ENCODE assay signal across 26 cellular contexts in genomic region chr11:125944350-125945010, GRCh38. TPM values are rescaled to one million over a fixed set of nuclear protein-coding genes. Genes with fewer than 3 reads are reported as not detected.
DNase-seq lines count a peak whose midpoint lies in the region; ATAC-seq and TF ChIP-seq lines count a peak whose summit lies in the region.
"Had no signal": no experiment of that assay in that cellular context is flagged by ENCODE, and none has a peak within 500 bp of the region (broad histone marks: within the 10 kb centered on the region; RNA-seq: fewer than 3 reads in every experiment).

No MANE protein-coding gene starts in this region.

- no peak overlapping the region for H3K4me3 Mint-ChIP-seq in WTC11
- H3K4me3 Mint-ChIP-seq in neural crest cell = no peak overlapping the region
- H3K4me3 Mint-ChIP-seq: CD4-positive, alpha-beta memory T cell; H9; IgD-negative memory B cell had no signal

- no peaks in the 10 kb centered on the region for H3K36me3 ChIP-seq in uterus
- H3K36me3 ChIP-seq: Peyer's patch had no signal

- H3K36me3 Mint-ChIP-seq in WTC11 (no peaks in the 10 kb centered on the region), neural crest cell (ENCODE audit: low read depth) (no peaks in the 10 kb centered on the region)
- H3K36me3 Mint-ChIP-seq: CD4-positive, alpha-beta memory T cell; IgD-negative memory B cell had no signal

- H3K4me1 ChIP-seq in uterus = no peaks in the 10 kb centered on the region
- H3K4me1 ChIP-seq: Peyer's patch had no signal

- H3K9me3 Mint-ChIP-seq in WTC11 (no peaks in the 10 kb centered on the region), neural crest cell (no peaks in the 10 kb centered on the region)
- H3K9me3 Mint-ChIP-seq: CD4-positive, alpha-beta memory T cell; H9; IgD-negative memory B cell had no signal

- POLR2A ChIA-PET in WTC11 (lab: Charles Lee) = interaction anchor here (1.2 kb wide), 1 partner anchor 249 kb away, joined by 3 read pairs; no protein-coding TSS in a partner anchor

- no peak for TF ChIP-seq POLR2A in uterus (IDR thresholded peaks at IDR 0.05)

- H3K27ac ChIP-seq in coronary artery (no peak overlapping the region), uterus (no peak overlapping the region)
- H3K27ac ChIP-seq: GM23248, Peyer's patch, SK-N-MC had no signal

- H3K27me3 ChIP-seq in uterus = no peaks in the 10 kb centered on the region
- H3K27me3 ChIP-seq: Peyer's patch had no signal

- H3K27ac Mint-ChIP-seq in WTC11 (peak overlapping the region; percentile 34; the same call in 1 of the 2 replicates), neural crest cell (ENCODE audit: unreplicated experiment) (peak overlapping the region; percentile 22)
- H3K27ac Mint-ChIP-seq: CD4-positive, alpha-beta memory T cell had no signal

- H3K9me3 ChIP-seq in uterus = no peaks in the 10 kb centered on the region
- H3K9me3 ChIP-seq: Peyer's patch had no signal

- CTCF ChIA-PET in WTC11 (lab: Charles Lee) = interaction anchor here (1.1 to 2.8 kb wide), 2 partner anchors 12 to 117 kb away, joined by 4 to 9 read pairs; no protein-coding TSS in a partner anchor

- H3K4me1 Mint-ChIP-seq in WTC11 (peaks cover 18% of the 10 kb centered on the region), neural crest cell (peaks cover 6% of the 10 kb centered on the region)

- no peaks in the 10 kb centered on the region; the same call in 1 of the 2 replicates for H3K27me3 Mint-ChIP-seq in WTC11 (ENCODE audit: low read depth)
- H3K27me3 Mint-ChIP-seq in neural crest cell (ENCODE audit: low read depth) = peaks cover 25% of the 10 kb centered on the region

- ATAC-seq in WTC11 (no peak), HG02678 (IDR thresholded peaks at IDR 0.05; ENCODE audit: unreplicated experiment) (no peak), GM19463 (IDR thresholded peaks at IDR 0.05; ENCODE audit: unreplicated experiment) (no peak)

- intact Hi-C loops in uterus (cut with DNase I; ENCODE audit: low total_unique reads) = loop anchor here (10.0 kb wide), 1 partner anchor 120 kb away; the partner anchor contains the start of gene CDON

- DNase-seq in WTC11 (ENCODE audit: low spot score) (no peak), coronary artery (ENCODE audit: low spot score) (peak; percentile 55), neural crest cell (ENCODE audit: low read depth, low spot score) (no peak), uterus (peak; percentile 5 to 7), NCI-H2029 (lab: John Stamatoyannopoulos, UW) (no peak)
- DNase-seq: C1 segment of cervical spinal cord; CD4-positive, alpha-beta memory T cell; COR-L47; DMS53; GM23248; H9; NCI-H1048; NCI-H1694; NCI-H2081; NCI-H226; NCI-H510A; NCI-H69; Peyer's patch; SIG-M5 had no signal

- H3K4me3 ChIP-seq in coronary artery = no peak overlapping the region
- H3K4me3 ChIP-seq in uterus = no peak overlapping the region
- H3K4me3 ChIP-seq: GM23248, Peyer's patch, SK-N-MC had no signal

- no peak for TF ChIP-seq CTCF in WTC11 (IDR thresholded peaks at IDR 0.05)
- TF ChIP-seq CTCF in coronary artery (IDR thresholded peaks at IDR 0.05) = no peak
- no peak for TF ChIP-seq CTCF in neural crest cell (conservative IDR thresholded peaks at IDR 0.05)
- no peak for TF ChIP-seq CTCF in uterus (IDR thresholded peaks at IDR 0.05)

TF ChIP-seq in WTC11, 78 proteins besides CTCF, POLR2A, EP300 and RAD21:
- TF ChIP-seq PRDM15 (CRISPR knock-in tag; IDR thresholded peaks at IDR 0.05) = no peak
- no peak for TF ChIP-seq ZNF138 (CRISPR knock-in tag; conservative IDR thresholded peaks at IDR 0.05)
- no peak for TF ChIP-seq NR2C2 (CRISPR knock-in tag; IDR thresholded peaks at IDR 0.05)
- no peak for TF ChIP-seq ZNF219 (CRISPR knock-in tag; IDR thresholded peaks at IDR 0.05; ENCODE audit: borderline replicate concordance)
- TF ChIP-seq SOX15 (CRISPR knock-in tag; IDR thresholded peaks at IDR 0.05) = no peak
- no peak for TF ChIP-seq IRF1 (CRISPR knock-in tag; IDR thresholded peaks at IDR 0.05)
- TF ChIP-seq EMX1 (CRISPR knock-in tag; IDR thresholded peaks at IDR 0.05) = no peak
- TF ChIP-seq ERG (CRISPR knock-in tag; IDR thresholded peaks at IDR 0.05) = no peak
- TF ChIP-seq, protein P1, sequence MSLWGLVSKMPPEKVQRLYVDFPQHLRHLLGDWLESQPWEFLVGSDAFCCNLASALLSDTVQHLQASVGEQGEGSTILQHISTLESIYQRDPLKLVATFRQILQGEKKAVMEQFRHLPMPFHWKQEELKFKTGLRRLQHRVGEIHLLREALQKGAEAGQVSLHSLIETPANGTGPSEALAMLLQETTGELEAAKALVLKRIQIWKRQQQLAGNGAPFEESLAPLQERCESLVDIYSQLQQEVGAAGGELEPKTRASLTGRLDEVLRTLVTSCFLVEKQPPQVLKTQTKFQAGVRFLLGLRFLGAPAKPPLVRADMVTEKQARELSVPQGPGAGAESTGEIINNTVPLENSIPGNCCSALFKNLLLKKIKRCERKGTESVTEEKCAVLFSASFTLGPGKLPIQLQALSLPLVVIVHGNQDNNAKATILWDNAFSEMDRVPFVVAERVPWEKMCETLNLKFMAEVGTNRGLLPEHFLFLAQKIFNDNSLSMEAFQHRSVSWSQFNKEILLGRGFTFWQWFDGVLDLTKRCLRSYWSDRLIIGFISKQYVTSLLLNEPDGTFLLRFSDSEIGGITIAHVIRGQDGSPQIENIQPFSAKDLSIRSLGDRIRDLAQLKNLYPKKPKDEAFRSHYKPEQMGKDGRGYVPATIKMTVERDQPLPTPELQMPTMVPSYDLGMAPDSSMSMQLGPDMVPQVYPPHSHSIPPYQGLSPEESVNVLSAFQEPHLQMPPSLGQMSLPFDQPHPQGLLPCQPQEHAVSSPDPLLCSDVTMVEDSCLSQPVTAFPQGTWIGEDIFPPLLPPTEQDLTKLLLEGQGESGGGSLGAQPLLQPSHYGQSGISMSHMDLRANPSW (CRISPR knock-in tag; conservative IDR thresholded peaks at IDR 0.05; ENCODE audit: low read depth) = no peak
- TF ChIP-seq ATF1 (CRISPR knock-in tag; IDR thresholded peaks at IDR 0.05) = no peak
- no peak for TF ChIP-seq MAX (CRISPR knock-in tag; IDR thresholded peaks at IDR 0.05)
- no peak for TF ChIP-seq ZNF317 (CRISPR knock-in tag; IDR thresholded peaks at IDR 0.05; ENCODE audit: borderline replicate concordance, low read depth)

RNA-seq across cellular contexts. Expression of gene VSIG10L2, which starts 1.4 kb away (rescaled TPM):
- not detected in 3 replicates for total RNA-seq in WTC11 (2021)
- not detected in 2 replicates for total RNA-seq in neural crest cell
- total RNA-seq in uterus = 1 to 10 TPM in 2 of 4 donors, not detected in 2; 1.1 to 9.5 TPM
- total RNA-seq: A673; CD4-positive, alpha-beta memory T cell; Daoy; G401; GM23248; H9; Peyer's patch had no signal

RNA-seq across cellular contexts. Expression of gene DDX25, which starts 40.2 kb away (rescaled TPM):
- total RNA-seq in WTC11 (2021) = 17.5 to 20.5 TPM (median 20.4 TPM) in 3 replicates
- total RNA-seq in neural crest cell = 1.4 and 2.3 TPM in 2 replicates
- 1 to 10 TPM in 1 of 4 donors, under 1 TPM in 1, not detected in 2; 0.46 to 1.1 TPM for total RNA-seq in uterus
- total RNA-seq: CD4-positive, alpha-beta memory T cell; G401; GM23248 had no signal

RNA-seq across cellular contexts. Expression of gene PUS3, which starts 41.5 kb away (rescaled TPM):
- 16.3 to 18.8 TPM (median 18.6 TPM) in 3 replicates for total RNA-seq in WTC11 (2021)
- total RNA-seq in neural crest cell = 14.9 and 17.4 TPM in 2 replicates
- 10 to 100 TPM in 2 of 4 donors, 1 to 10 TPM in 2; 1.8 to 19.4 (median 10.2) TPM for total RNA-seq in uterus

RNA-seq across cellular contexts. Expression of gene HYLS1, which starts 57.0 kb away (rescaled TPM):
- 8.0 to 8.1 TPM (median 8.1 TPM) in 3 replicates for total RNA-seq in WTC11 (2021)
- total RNA-seq in neural crest cell = 7.1 and 7.7 TPM in 2 replicates
- 10 to 100 TPM in 1 of 4 donors, 1 to 10 TPM in 2, under 1 TPM in 1; 0.26 to 10.9 (median 4.2) TPM for total RNA-seq in uterus

Comparison
In these comparisons a context has a peak if more than half of its experiments do, and no peak if none do; other contexts are left out.
1. DNase-seq: peak in coronary artery (single experiment) and uterus (2 of 2); none in WTC11 (single experiment), neural crest cell (single experiment) and NCI-H2029 (single experiment).